24 cellular contexts compared by ENCODE assay signal in genomic region chr18:8402237-8402636, GRCh38.
"Had no signal": no experiment of that assay in that cellular context is flagged by ENCODE, and none has a peak within 500 bp of the region (broad histone marks: within the 10 kb centered on the region; RNA-seq: fewer than 3 reads in every experiment).

No MANE protein-coding gene starts in this region.

- H3K27me3 Mint-ChIP-seq: naive thymus-derived CD4-positive, alpha-beta T cell had no signal

- H3K4me1 Mint-ChIP-seq: naive thymus-derived CD4-positive, alpha-beta T cell; nephron; stimulated activated memory B cell treated with anti-CD40 and anti-IgM and Interleukin-4, amounts not matched to agents 10 μg/mL and 1 μg/mL and 100 μg/mL, for 72 hours had no signal

- ATAC-seq: left lobe of liver; naive thymus-derived CD4-positive, alpha-beta T cell; psoas muscle; right cardiac atrium; stimulated activated memory B cell treated with anti-CD40 and anti-IgM and Interleukin-4, amounts not matched to agents 10 μg/mL and 1 μg/mL and 100 μg/mL, for 72 hours; stimulated activated naive CD8-positive, alpha-beta T cell treated with anti-CD3 and anti-CD28 coated beads, Interleukin-15, Interleukin-2, amounts not matched to agents 100 U/mL and 50 U/mL, for 24 hours had no signal

- H3K4me3 ChIP-seq: coronary artery, esophagus squamous epithelium, psoas muscle, sigmoid colon, spleen, testis, tibial artery, upper lobe of left lung had no signal

- H3K4me3 Mint-ChIP-seq: naive thymus-derived CD4-positive, alpha-beta T cell; nephron; stimulated activated memory B cell treated with anti-CD40 and anti-IgM and Interleukin-4, amounts not matched to agents 10 μg/mL and 1 μg/mL and 100 μg/mL, for 72 hours had no signal

- H3K9me3 ChIP-seq: esophagus squamous epithelium, psoas muscle, sigmoid colon, spleen, testis, tibial artery, upper lobe of left lung had no signal

- H3K27ac Mint-ChIP-seq: naive thymus-derived CD4-positive, alpha-beta T cell; nephron; stimulated activated memory B cell treated with anti-CD40 and anti-IgM and Interleukin-4, amounts not matched to agents 10 μg/mL and 1 μg/mL and 100 μg/mL, for 72 hours had no signal

- H3K4me1 ChIP-seq: esophagus squamous epithelium, psoas muscle, sigmoid colon, spleen, testis, tibial artery, upper lobe of left lung had no signal

- H3K9me3 Mint-ChIP-seq: nephron; stimulated activated memory B cell treated with anti-CD40 and anti-IgM and Interleukin-4, amounts not matched to agents 10 μg/mL and 1 μg/mL and 100 μg/mL, for 72 hours had no signal

- H3K36me3 Mint-ChIP-seq: stimulated activated memory B cell treated with anti-CD40 and anti-IgM and Interleukin-4, amounts not matched to agents 10 μg/mL and 1 μg/mL and 100 μg/mL, for 72 hours had no signal

- DNase-seq: dermis blood vessel endothelial cell; effector memory CD4-positive, alpha-beta T cell; erythroblast; esophagus squamous epithelium; hypothalamus; kidney; mesenchymal stem cell; midbrain; naive thymus-derived CD4-positive, alpha-beta T cell; nucleus accumbens; psoas muscle; right cardiac atrium; sigmoid colon; spleen; stimulated activated CD4-positive, alpha-beta T cell treated with anti-CD3 and anti-CD28 coated beads, Interleukin-4, amount 100 ng/mL, for 4 hours; stimulated activated naive CD8-positive, alpha-beta T cell treated with anti-CD3 and anti-CD28 coated beads, Interleukin-15, Interleukin-2, amounts not matched to agents 100 U/mL and 50 U/mL, for 24 hours; substantia nigra; testis; tibial artery had no signal

- H3K27me3 ChIP-seq: esophagus squamous epithelium, sigmoid colon, spleen, testis, tibial artery, upper lobe of left lung had no signal
